ENCODE assay signal across 29 cellular contexts in genomic region chr19:5989388-5990074, GRCh38. TPM values are rescaled to one million over a fixed set of nuclear protein-coding genes. Genes with fewer than 3 reads are reported as not detected.
A peak's percentile ranks its signal among the peaks of the same experiment; 100 is the strongest.
DNase-seq lines count a peak whose midpoint lies in the region; ATAC-seq and TF ChIP-seq lines count a peak whose summit lies in the region.
"Had no signal": no experiment of that assay in that cellular context is flagged by ENCODE, and none has a peak within 500 bp of the region (broad histone marks: within the 10 kb centered on the region; RNA-seq: fewer than 3 reads in every experiment).

No MANE protein-coding gene starts in this region.

- no peak for ATAC-seq in CD4-positive, CD25-positive, alpha-beta regulatory T cell (ENCODE audit: low read depth in 2 of 2)
- ATAC-seq in activated naive CD8-positive, alpha-beta T cell treated with anti-CD3 and anti-CD28 coated beads, Interleukin-2, amount 50 U/mL, for 24 hours = no peak
- ATAC-seq: left colon, right cardiac atrium had no signal

- H3K4me1 Mint-ChIP-seq in CD4-positive, CD25-positive, alpha-beta regulatory T cell = peaks cover 0 to 28% (median 15%) of the 10 kb centered on the region in 4 donors
- H3K4me1 Mint-ChIP-seq in activated naive CD8-positive, alpha-beta T cell treated with anti-CD3 and anti-CD28 coated beads, Interleukin-2, amount 50 U/mL, for 24 hours = peaks cover 12% of the 10 kb centered on the region

- H3K4me1 ChIP-seq in CD4-positive, CD25-positive, alpha-beta regulatory T cell (ENCODE audit: control insufficient read depth, insufficient read depth, low read length, poor library complexity, severe bottlenecking) = peaks cover 10% of the 10 kb centered on the region
- H3K4me1 ChIP-seq in osteoblast (ENCODE audit: insufficient read depth, low read length) (peaks cover 21% of the 10 kb centered on the region), suprapubic skin (peaks cover 18% of the 10 kb centered on the region)
- H3K4me1 ChIP-seq: uterus had no signal

- no peak for TF ChIP-seq POLR2A in suprapubic skin (IDR thresholded peaks at IDR 0.05)

- H3K27me3 ChIP-seq in CD4-positive, CD25-positive, alpha-beta regulatory T cell (ENCODE audit: control insufficient read depth, insufficient read depth, low read length) = no peaks in the 10 kb centered on the region
- H3K27me3 ChIP-seq in osteoblast (ENCODE audit: insufficient read depth, low read length) = no peaks in the 10 kb centered on the region
- no peaks in the 10 kb centered on the region for H3K27me3 ChIP-seq in suprapubic skin
- H3K27me3 ChIP-seq: MG63, thyroid gland, uterus had no signal

- H4K20me1 ChIP-seq in osteoblast (ENCODE audit: insufficient read depth, low read length) = no peaks in the 10 kb centered on the region

- peak overlapping the region in 2 of 3 donors; percentile 22 to 26 for H3K27ac Mint-ChIP-seq in CD4-positive, CD25-positive, alpha-beta regulatory T cell
- H3K27ac Mint-ChIP-seq in activated naive CD8-positive, alpha-beta T cell treated with anti-CD3 and anti-CD28 coated beads, Interleukin-2, amount 50 U/mL, for 24 hours = peak overlapping the region; percentile 1
- H3K27ac Mint-ChIP-seq: activated CD4-positive, alpha-beta T cell treated with anti-CD3 and anti-CD28 coated beads, Interleukin-2, amount 10 ng/mL, durations not matched to agents 7 days and 5 days; memory B cell; WTC11 had no signal

- no peaks in the 10 kb centered on the region for H3K9me3 Mint-ChIP-seq in CD4-positive, CD25-positive, alpha-beta regulatory T cell
- no peaks in the 10 kb centered on the region for H3K9me3 Mint-ChIP-seq in activated naive CD8-positive, alpha-beta T cell treated with anti-CD3 and anti-CD28 coated beads, Interleukin-2, amount 50 U/mL, for 24 hours
- H3K9me3 Mint-ChIP-seq: activated CD4-positive, alpha-beta T cell treated with anti-CD3 and anti-CD28 coated beads, Interleukin-2, amount 10 ng/mL, durations not matched to agents 7 days and 5 days; memory B cell; stimulated activated naive CD8-positive, alpha-beta T cell treated with anti-CD3 and anti-CD28 coated beads, Interleukin-15, amount 100 ng/mL, for 72 hours; WTC11 had no signal

- no peaks in the 10 kb centered on the region for H3K79me2 ChIP-seq in osteoblast (ENCODE audit: insufficient read depth, low read length)

- no peaks in the 10 kb centered on the region for H3K36me3 ChIP-seq in CD4-positive, CD25-positive, alpha-beta regulatory T cell (ENCODE audit: control insufficient read depth, insufficient read depth, low read length)
- H3K36me3 ChIP-seq in osteoblast (ENCODE audit: insufficient read depth, low read length) = no peaks in the 10 kb centered on the region
- peaks cover 5% of the 10 kb centered on the region for H3K36me3 ChIP-seq in suprapubic skin
- H3K36me3 ChIP-seq: MG63, thyroid gland, uterus had no signal

- H3K27ac ChIP-seq in CD4-positive, CD25-positive, alpha-beta regulatory T cell (ENCODE audit: insufficient read depth, low read length, poor library complexity, severe bottlenecking) = no peak overlapping the region
- H3K27ac ChIP-seq in osteoblast (ENCODE audit: low read depth, low read length) = no peak overlapping the region
- H3K27ac ChIP-seq in suprapubic skin = no peak overlapping the region
- H3K27ac ChIP-seq: thyroid gland, uterus had no signal

- no peak overlapping the region for H3K4me2 ChIP-seq in osteoblast (ENCODE audit: insufficient read depth, low read length)

- H3K9me3 ChIP-seq in CD4-positive, CD25-positive, alpha-beta regulatory T cell (ENCODE audit: control insufficient read depth in 2 of 2, low read length in 2 of 2) = no peaks in the 10 kb centered on the region
- H3K9me3 ChIP-seq in osteoblast (ENCODE audit: low read depth, low read length) (no peaks in the 10 kb centered on the region), suprapubic skin (no peaks in the 10 kb centered on the region)
- H3K9me3 ChIP-seq: MG63, thyroid gland, uterus had no signal

- no peaks in the 10 kb centered on the region for H3K27me3 Mint-ChIP-seq in CD4-positive, CD25-positive, alpha-beta regulatory T cell
- H3K27me3 Mint-ChIP-seq in activated naive CD8-positive, alpha-beta T cell treated with anti-CD3 and anti-CD28 coated beads, Interleukin-2, amount 50 U/mL, for 24 hours = no peaks in the 10 kb centered on the region
- H3K27me3 Mint-ChIP-seq: activated CD4-positive, alpha-beta T cell treated with anti-CD3 and anti-CD28 coated beads, Interleukin-2, amount 10 ng/mL, durations not matched to agents 7 days and 5 days; stimulated activated naive CD8-positive, alpha-beta T cell treated with anti-CD3 and anti-CD28 coated beads, Interleukin-15, amount 100 ng/mL, for 72 hours had no signal

- TF ChIP-seq EP300 in suprapubic skin (IDR thresholded peaks at IDR 0.05) = no peak

- H3K4me3 ChIP-seq in CD4-positive, CD25-positive, alpha-beta regulatory T cell (ENCODE audit: low read depth, low read length) = no peak overlapping the region
- H3K4me3 ChIP-seq in osteoblast (ENCODE audit: insufficient read depth, low read length) (no peak overlapping the region), suprapubic skin (no peak overlapping the region)
- H3K4me3 ChIP-seq: MG63, thyroid gland, uterus had no signal

- H3K4me3 Mint-ChIP-seq in CD4-positive, CD25-positive, alpha-beta regulatory T cell = peak overlapping the region in 2 of 4 donors; percentile 10 to 12
- no peak overlapping the region for H3K4me3 Mint-ChIP-seq in activated naive CD8-positive, alpha-beta T cell treated with anti-CD3 and anti-CD28 coated beads, Interleukin-2, amount 50 U/mL, for 24 hours
- H3K4me3 Mint-ChIP-seq: activated CD4-positive, alpha-beta T cell treated with anti-CD3 and anti-CD28 coated beads, Interleukin-2, amount 10 ng/mL, durations not matched to agents 7 days and 5 days; memory B cell; WTC11 had no signal

- no peaks in the 10 kb centered on the region for H3K36me3 Mint-ChIP-seq in CD4-positive, CD25-positive, alpha-beta regulatory T cell
- no peaks in the 10 kb centered on the region for H3K36me3 Mint-ChIP-seq in activated naive CD8-positive, alpha-beta T cell treated with anti-CD3 and anti-CD28 coated beads, Interleukin-2, amount 50 U/mL, for 24 hours (ENCODE audit: low read depth)
- H3K36me3 Mint-ChIP-seq: memory B cell, WTC11 had no signal

- H2AFZ ChIP-seq in osteoblast (ENCODE audit: low read length) = no peak overlapping the region

- WGBS in suprapubic skin = 64% methylated on average over 8 of the region's 8 CpGs

- TF ChIP-seq CTCF in osteoblast (IDR thresholded peaks at IDR 0.05; ENCODE audit: extremely low read depth, low read depth, low read length) = no peak
- no peak for TF ChIP-seq CTCF in suprapubic skin (IDR thresholded peaks at IDR 0.05)

- no peak for DNase-seq in CD4-positive, CD25-positive, alpha-beta regulatory T cell
- DNase-seq in NCI-H748 treated with DMSO at 0.1 percent for 48 hours (lab: John Stamatoyannopoulos, UW) = peak; percentile 3
- no peak for DNase-seq in activated naive CD8-positive, alpha-beta T cell treated with anti-CD3 and anti-CD28 coated beads, Interleukin-2, amount 50 U/mL, for 24 hours
- DNase-seq in osteoblast (ENCODE audit: insufficient read length, low spot score, missing footprints) = peak; percentile 30
- no peak for DNase-seq in NCI-H2196 (lab: John Stamatoyannopoulos, UW; ENCODE audit: unreplicated experiment)
- no peak for DNase-seq in suprapubic skin (ENCODE audit: low spot score in 2 of 2)
- no peak for DNase-seq in anterior cingulate cortex (lab: John Stamatoyannopoulos, UW)
- DNase-seq: activated CD4-positive, alpha-beta T cell treated with anti-CD3 and anti-CD28 coated beads, Interleukin-2, amount 10 ng/mL, durations not matched to agents 7 days and 5 days; activated gamma-delta T cell treated with Interleukin-2 at 50 U/mL for 16 hours; activated T-cell treated with anti-CD3 and anti-CD28 coated beads, Interleukin-2, amount 50 U/mL, for 1 hour; C1 segment of cervical spinal cord; central memory CD4-positive, alpha-beta T cell; cortex of kidney; effector memory CD4-positive, alpha-beta T cell; GOT3; left colon; MG63; NCI-H1105 treated with DMSO at 0.1 percent for 48 hours; NCI-H187 treated with DMSO at 0.1 percent for 48 hours; NCI-H524 treated with DMSO at 0.1 percent for 48 hours; SIG-M5; stimulated activated CD8-positive, alpha-beta memory T cell treated with anti-CD3 and anti-CD28 coated beads, Interleukin-4, amount 100 ng/mL, for 48 hours; stimulated activated naive CD8-positive, alpha-beta T cell treated with anti-CD3 and anti-CD28 coated beads, Interleukin-15, amount 100 ng/mL, for 72 hours; T1000; uterus had no signal

RNA-seq across cellular contexts. Expression of gene RANBP3, which starts 11.6 kb away (rescaled TPM):
- total RNA-seq in CD4-positive, CD25-positive, alpha-beta regulatory T cell = 106 TPM
- polyA plus RNA-seq in CD4-positive, CD25-positive, alpha-beta regulatory T cell = 10 to 100 TPM in 2 of 4 donors, 1 to 10 TPM in 2; 8.0 to 12.1 (median 10.0) TPM
- total RNA-seq in osteoblast (40.5 and 42.1 TPM in 2 replicates), suprapubic skin (10 to 100 TPM; 55.6 to 85.0 (median 78.0) TPM)

Comparison
In these comparisons a context has a peak if more than half of its experiments do, and no peak if none do; other contexts are left out.
1. DNase-seq: peak in NCI-H748 treated with DMSO at 0.1 percent for 48 hours (single experiment) and osteoblast (single experiment); none in CD4-positive, CD25-positive, alpha-beta regulatory T cell (0 of 3), activated naive CD8-positive, alpha-beta T cell treated with anti-CD3 and anti-CD28 coated beads, Interleukin-2, amount 50 U/mL, for 24 hours (single experiment), NCI-H2196 (single experiment), suprapubic skin (0 of 2) and anterior cingulate cortex (0 of 58).